22 cellular contexts compared by ENCODE assay signal in the genomic region with DNA sequence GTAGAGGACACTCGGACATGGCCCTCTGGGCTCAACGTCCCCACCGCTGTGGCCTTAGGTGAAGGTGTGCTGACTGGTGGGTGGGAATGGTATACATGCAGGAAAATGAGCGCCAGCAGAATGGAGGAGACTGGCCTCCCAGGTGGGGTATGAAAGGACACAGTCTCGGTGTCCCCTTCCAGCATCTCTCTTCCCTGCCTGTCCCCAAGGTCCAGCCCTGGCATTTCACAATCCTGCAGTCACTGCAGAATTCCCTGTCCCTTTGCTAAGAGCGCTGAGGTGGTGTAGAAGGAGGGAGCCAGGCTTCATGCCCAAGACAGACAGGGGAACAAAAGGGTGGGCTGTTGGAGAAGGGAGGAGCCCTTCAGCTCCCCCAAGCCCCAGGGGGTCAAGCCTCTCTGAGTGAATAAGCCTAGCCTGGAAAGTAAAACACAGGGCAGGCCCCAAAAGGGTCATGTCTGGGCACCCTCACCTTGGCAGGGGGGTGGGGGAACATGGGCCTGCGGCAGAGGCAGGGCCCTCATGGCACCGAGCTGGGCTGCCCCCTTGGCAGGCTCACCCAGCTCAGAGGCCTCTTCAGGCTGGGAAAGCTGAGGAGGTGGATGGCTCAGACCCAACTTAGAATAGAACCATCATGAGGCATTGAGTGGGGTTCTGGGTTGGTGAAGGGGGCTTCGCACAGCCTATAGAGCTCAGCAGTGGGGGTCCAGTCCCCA. TPM values are rescaled to one million over a fixed set of nuclear protein-coding genes. Genes with fewer than 3 reads are reported as not detected.
A peak's percentile ranks its signal among the peaks of the same experiment; 100 is the strongest.
DNase-seq lines count a peak whose midpoint lies in the region; ATAC-seq and TF ChIP-seq lines count a peak whose summit lies in the region.
"Had no signal": no experiment of that assay in that cellular context is flagged by ENCODE, and none has a peak within 500 bp of the region (broad histone marks: within the 10 kb centered on the region; RNA-seq: fewer than 3 reads in every experiment).

No MANE protein-coding gene starts in this region.

- ATAC-seq in lung (ENCODE audit: insufficient read depth, low FRiP score) (no peak), GM21786 (IDR thresholded peaks at IDR 0.05; ENCODE audit: unreplicated experiment) (no peak), GM21723 (IDR thresholded peaks at IDR 0.05; ENCODE audit: unreplicated experiment) (no peak)

- DNase-seq in ascending aorta (ENCODE audit: low spot score in 2 of 2) (no peak), lung (ENCODE audit: low spot score) (no peak), substantia nigra (lab: John Stamatoyannopoulos, UW) (no peak)
- no peak for DNase-seq in stimulated activated CD4-positive, alpha-beta T cell treated with anti-CD3 and anti-CD28 coated beads, Interleukin-2, amount 100 ng/mL, for 24 hours
- DNase-seq in effector memory CD4-positive, alpha-beta T cell, result no peak
- DNase-seq: activated CD4-positive, alpha-beta T cell treated with anti-CD3 and anti-CD28 coated beads for 48 hours; activated CD8-positive, alpha-beta memory T cell treated with anti-CD3 and anti-CD28 coated beads, Interleukin-2, amount 50 U/mL, for 48 hours; activated effector memory CD4-positive, alpha-beta T cell treated with anti-CD3 and anti-CD28 coated beads, Interleukin-2, amount 50 U/mL, for 16 hours; amniotic stem cell; EL; endodermal cell; hypothalamus; IMR-90; NCI-H187; NCI-H446; stimulated activated CD4-positive, alpha-beta T cell treated with anti-CD3 and anti-CD28 coated beads, Interleukin-2, amount 100 ng/mL, for 48 hours; testis had no signal

- WGBS in lung, 2 donors, result 91 to 96% methylated on average over 9 of the region's 9 CpGs

- no peaks in the 10 kb centered on the region for H3K27me3 ChIP-seq in BLaER1 treated with 17β-estradiol and CSF1 and Interleukin-3, amounts not matched to agents 10 nM and 100 nM
- H3K27me3 ChIP-seq in ascending aorta, result no peaks in the 10 kb centered on the region
- H3K27me3 ChIP-seq in lung (ENCODE audit: control insufficient read depth, insufficient read depth), result no peaks in the 10 kb centered on the region
- H3K27me3 ChIP-seq in effector memory CD4-positive, alpha-beta T cell (replicated peaks; ENCODE audit: control insufficient read depth, insufficient read depth, low read length, poor library complexity, severe bottlenecking), result no peaks in the 10 kb centered on the region
- H3K27me3 ChIP-seq: testis had no signal

- peaks cover 81 to 100% (median 98%) of the 10 kb centered on the region in 10 experiments for H3K4me1 ChIP-seq in BLaER1 treated with 17β-estradiol and CSF1 and Interleukin-3, amounts not matched to agents 10 nM and 100 nM
- peaks cover 22 to 48% of the 10 kb centered on the region in 2 donors for H3K4me1 ChIP-seq in ascending aorta
- peaks cover 17 to 31% of the 10 kb centered on the region in 2 donors for H3K4me1 ChIP-seq in lung (ENCODE audit: control insufficient read depth in 2 of 2, insufficient read depth in 2 of 2, low read length in 2 of 2)
- H3K4me1 ChIP-seq in effector memory CD4-positive, alpha-beta T cell (ENCODE audit: control insufficient read depth, insufficient read depth, low read length, poor library complexity, severe bottlenecking), result peaks cover 20% of the 10 kb centered on the region

- peaks cover 9 to 68% (median 36%) of the 10 kb centered on the region in 11 experiments; a peak in 20 of 22 replicates for H3K36me3 ChIP-seq in BLaER1 treated with 17β-estradiol and CSF1 and Interleukin-3, amounts not matched to agents 10 nM and 100 nM
- H3K36me3 ChIP-seq in ascending aorta (no peaks in the 10 kb centered on the region), lung (ENCODE audit: control insufficient read depth in 2 of 2, insufficient read depth in 2 of 2, low read length in 2 of 2) (no peaks in the 10 kb centered on the region)
- H3K36me3 ChIP-seq in effector memory CD4-positive, alpha-beta T cell (ENCODE audit: control insufficient read depth, insufficient read depth, low read length), result no peaks in the 10 kb centered on the region

- peak overlapping the region in 10 of 11 experiments; percentile 19 to 100 (median 96); a peak in 15 of 22 replicates for H3K4me2 ChIP-seq in BLaER1 treated with 17β-estradiol and CSF1 and Interleukin-3, amounts not matched to agents 10 nM and 100 nM

- no peak for TF ChIP-seq CTCF in ascending aorta (IDR thresholded peaks at IDR 0.05)
- no peak for TF ChIP-seq CTCF in lung (IDR thresholded peaks at IDR 0.05; ENCODE audit: control extremely low read depth, extremely low read depth)

- H3K9ac ChIP-seq in BLaER1 treated with 17β-estradiol and CSF1 and Interleukin-3, amounts not matched to agents 10 nM and 100 nM, result peak overlapping the region in 3 of 11 experiments; percentile 2 to 71 (median 69); a peak in 3 of 22 replicates

- peak overlapping the region in 10 of 11 experiments; percentile 15 to 96 (median 76); a peak in 19 of 22 replicates for H3K27ac ChIP-seq in BLaER1 treated with 17β-estradiol and CSF1 and Interleukin-3, amounts not matched to agents 10 nM and 100 nM
- H3K27ac ChIP-seq in ascending aorta (peak overlapping the region; percentile 86 to 90), lung (ENCODE audit: low read depth in 1 of 2, low read length in 1 of 2) (peak overlapping the region; percentile 53 to 73), substantia nigra (ENCODE audit: low read depth, low read length, poor library complexity, severe bottlenecking) (peak overlapping the region; percentile 100)
- H3K27ac ChIP-seq in effector memory CD4-positive, alpha-beta T cell (ENCODE audit: insufficient read depth, low read length, poor library complexity, severe bottlenecking), result no peak overlapping the region

- intact Hi-C loops in ascending aorta (cut with DNase I), result no loop called here

- H4K20me1 ChIP-seq in BLaER1 treated with 17β-estradiol and CSF1 and Interleukin-3, amounts not matched to agents 10 nM and 100 nM, result peaks cover 0 to 56% (median 23%) of the 10 kb centered on the region in 11 experiments; a peak in 14 of 22 replicates

- no peak overlapping the region; a peak in 1 of 20 replicates for H3K4me3 ChIP-seq in BLaER1 treated with 17β-estradiol and CSF1 and Interleukin-3, amounts not matched to agents 10 nM and 100 nM
- H3K4me3 ChIP-seq in ascending aorta (no peak overlapping the region), lung (no peak overlapping the region)
- H3K4me3 ChIP-seq in effector memory CD4-positive, alpha-beta T cell (ENCODE audit: insufficient read depth, low read depth, low read length, poor library complexity, severe bottlenecking), result no peak overlapping the region
- H3K4me3 ChIP-seq: testis had no signal

- H3K9me3 ChIP-seq in BLaER1 treated with 17β-estradiol and CSF1 and Interleukin-3, amounts not matched to agents 10 nM and 100 nM (replicated peaks in 1 of 11), result no peaks in the 10 kb centered on the region
- H3K9me3 ChIP-seq in ascending aorta (no peaks in the 10 kb centered on the region), lung (ENCODE audit: control insufficient read depth in 2 of 2, insufficient read depth in 1 of 2, low read length in 1 of 2) (no peaks in the 10 kb centered on the region)
- no peaks in the 10 kb centered on the region for H3K9me3 ChIP-seq in effector memory CD4-positive, alpha-beta T cell (ENCODE audit: control insufficient read depth, low read length)
- H3K9me3 ChIP-seq: testis had no signal

RNA-seq across cellular contexts. Expression of a gene that starts 23.9 kb away (rescaled TPM):
- 18.6 TPM for total RNA-seq in ascending aorta
- total RNA-seq in lung, result 10 to 100 TPM; 13.3 to 38.4 TPM
- 10 to 100 TPM; 23.1 to 32.5 TPM for polyA plus RNA-seq in lung

RNA-seq across cellular contexts. Expression of a gene that starts 35.7 kb away (rescaled TPM):
- 0.53 TPM for total RNA-seq in ascending aorta
- 100 to 1,000 TPM in 1 of 2 donors, 10 to 100 TPM in 1; 19.2 to 586 TPM for total RNA-seq in lung
- polyA plus RNA-seq in lung, result 1,000 to 10,000 TPM in 1 of 2 donors, 100 to 1,000 TPM in 1; 348 to 1,394 TPM
- total RNA-seq: endodermal cell, IMR-90, RPMI7951 had no signal
- polyA plus RNA-seq: IMR-90, keratinocyte had no signal

Comparison
In these comparisons a context has a peak if more than half of its experiments do, and no peak if none do; other contexts are left out.
1. RNA of a gene that starts 35.7 kb away (total RNA-seq): 19.2 to 586 TPM in lung; 0.53 TPM in ascending aorta (single experiment); every median in the first group is over 10 times any median in the second.